8 cellular contexts compared by ENCODE assay signal in genomic region chr10:97025613-97026242, GRCh38.
A peak's percentile ranks its signal among the peaks of the same experiment; 100 is the strongest.
DNase-seq lines count a peak whose midpoint lies in the region; ATAC-seq and TF ChIP-seq lines count a peak whose summit lies in the region.

No MANE protein-coding gene starts in this region.

- CTCF ChIA-PET in activated CD8-positive, alpha-beta T cell treated with anti-CD3 and anti-CD28 coated beads, Interleukin-2, amount 10 ng/mL, durations not matched to agents 7 days and 5 days (lab: Charles Lee): interaction anchor here (0.6 to 5.4 kb wide), 57 partner anchors 9 to 507 kb away, joined by 3 to 86 read pairs (median 4); no protein-coding TSS in a partner anchor

- ATAC-seq in activated CD8-positive, alpha-beta T cell treated with anti-CD3 and anti-CD28 coated beads, Interleukin-2, amount 10 ng/mL, durations not matched to agents 7 days and 5 days: peak; percentile 70
- no peak for ATAC-seq in stimulated activated naive CD8-positive, alpha-beta T cell treated with anti-CD3 and anti-CD28 coated beads, Interleukin-15, Interleukin-2, amounts not matched to agents 100 U/mL and 50 U/mL, for 24 hours
- no peak for ATAC-seq in HG02938 (IDR thresholded peaks at IDR 0.05; ENCODE audit: unreplicated experiment)

- no peak for TF ChIP-seq POLR2A in erythroblast (IDR thresholded peaks at IDR 0.05; ENCODE audit: low read length)

- POLR2A ChIA-PET in activated CD8-positive, alpha-beta T cell treated with anti-CD3 and anti-CD28 coated beads, Interleukin-2, amount 10 ng/mL, durations not matched to agents 7 days and 5 days (lab: Charles Lee): no interaction called here

- DNase-seq in NCI-H2171 treated with DMSO at 0.1 percent for 48 hours (lab: John Stamatoyannopoulos, UW) (peak; percentile 4), NCI-H2171 (lab: John Stamatoyannopoulos, UW) (no peak), NCI-H226 (peak; percentile 19), erythroblast (lab: John Stamatoyannopoulos, UW) (peak; percentile 76 to 87), myocyte (ENCODE audit: low read depth) (peak; percentile 53)
- DNase-seq in activated CD8-positive, alpha-beta T cell treated with anti-CD3 and anti-CD28 coated beads, Interleukin-2, amount 10 ng/mL, durations not matched to agents 7 days and 5 days: peak; percentile 76
- DNase-seq in stimulated activated naive CD8-positive, alpha-beta T cell treated with anti-CD3 and anti-CD28 coated beads, Interleukin-15, Interleukin-2, amounts not matched to agents 100 U/mL and 50 U/mL, for 24 hours: peak; percentile 66

- peaks cover 7% of the 10 kb centered on the region for H3K4me1 Mint-ChIP-seq in activated CD8-positive, alpha-beta T cell treated with anti-CD3 and anti-CD28 coated beads, Interleukin-2, amount 10 ng/mL, durations not matched to agents 7 days and 5 days (ENCODE audit: low read depth)

- no peak overlapping the region for H3K4me3 Mint-ChIP-seq in activated CD8-positive, alpha-beta T cell treated with anti-CD3 and anti-CD28 coated beads, Interleukin-2, amount 10 ng/mL, durations not matched to agents 7 days and 5 days

- no peaks in the 10 kb centered on the region for H3K9me3 Mint-ChIP-seq in activated CD8-positive, alpha-beta T cell treated with anti-CD3 and anti-CD28 coated beads, Interleukin-2, amount 10 ng/mL, durations not matched to agents 7 days and 5 days (ENCODE audit: insufficient read depth)

- no peaks in the 10 kb centered on the region for H3K36me3 Mint-ChIP-seq in activated CD8-positive, alpha-beta T cell treated with anti-CD3 and anti-CD28 coated beads, Interleukin-2, amount 10 ng/mL, durations not matched to agents 7 days and 5 days (ENCODE audit: low read depth)

- peaks cover 9% of the 10 kb centered on the region for H3K27me3 Mint-ChIP-seq in activated CD8-positive, alpha-beta T cell treated with anti-CD3 and anti-CD28 coated beads, Interleukin-2, amount 10 ng/mL, durations not matched to agents 7 days and 5 days (ENCODE audit: low read depth)

- no peak overlapping the region for H3K27ac Mint-ChIP-seq in activated CD8-positive, alpha-beta T cell treated with anti-CD3 and anti-CD28 coated beads, Interleukin-2, amount 10 ng/mL, durations not matched to agents 7 days and 5 days
